Comparison of ENCODE assay signal across 1 cellular context in genomic region chr3:47802734-47803477, GRCh38.
TF ChIP-seq lines count a peak whose summit lies in the region.

A gene with protein sequence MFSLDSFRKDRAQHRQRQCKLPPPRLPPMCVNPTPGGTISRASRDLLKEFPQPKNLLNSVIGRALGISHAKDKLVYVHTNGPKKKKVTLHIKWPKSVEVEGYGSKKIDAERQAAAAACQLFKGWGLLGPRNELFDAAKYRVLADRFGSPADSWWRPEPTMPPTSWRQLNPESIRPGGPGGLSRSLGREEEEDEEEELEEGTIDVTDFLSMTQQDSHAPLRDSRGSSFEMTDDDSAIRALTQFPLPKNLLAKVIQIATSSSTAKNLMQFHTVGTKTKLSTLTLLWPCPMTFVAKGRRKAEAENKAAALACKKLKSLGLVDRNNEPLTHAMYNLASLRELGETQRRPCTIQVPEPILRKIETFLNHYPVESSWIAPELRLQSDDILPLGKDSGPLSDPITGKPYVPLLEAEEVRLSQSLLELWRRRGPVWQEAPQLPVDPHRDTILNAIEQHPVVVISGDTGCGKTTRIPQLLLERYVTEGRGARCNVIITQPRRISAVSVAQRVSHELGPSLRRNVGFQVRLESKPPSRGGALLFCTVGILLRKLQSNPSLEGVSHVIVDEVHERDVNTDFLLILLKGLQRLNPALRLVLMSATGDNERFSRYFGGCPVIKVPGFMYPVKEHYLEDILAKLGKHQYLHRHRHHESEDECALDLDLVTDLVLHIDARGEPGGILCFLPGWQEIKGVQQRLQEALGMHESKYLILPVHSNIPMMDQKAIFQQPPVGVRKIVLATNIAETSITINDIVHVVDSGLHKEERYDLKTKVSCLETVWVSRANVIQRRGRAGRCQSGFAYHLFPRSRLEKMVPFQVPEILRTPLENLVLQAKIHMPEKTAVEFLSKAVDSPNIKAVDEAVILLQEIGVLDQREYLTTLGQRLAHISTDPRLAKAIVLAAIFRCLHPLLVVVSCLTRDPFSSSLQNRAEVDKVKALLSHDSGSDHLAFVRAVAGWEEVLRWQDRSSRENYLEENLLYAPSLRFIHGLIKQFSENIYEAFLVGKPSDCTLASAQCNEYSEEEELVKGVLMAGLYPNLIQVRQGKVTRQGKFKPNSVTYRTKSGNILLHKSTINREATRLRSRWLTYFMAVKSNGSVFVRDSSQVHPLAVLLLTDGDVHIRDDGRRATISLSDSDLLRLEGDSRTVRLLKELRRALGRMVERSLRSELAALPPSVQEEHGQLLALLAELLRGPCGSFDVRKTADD (plus strand): TSS chr3:47803138. CDS start chr3:47810684, 7,546 bp downstream.

TF ChIP-seq in A549, 52 proteins besides CTCF, POLR2A, EP300 and RAD21 (continued from another document):
- TF ChIP-seq BCL3 (IDR thresholded peaks at IDR 0.05) (peak; percentile 53; the same call in 1 of the 3 replicates), TP53 (CRISPR knock-in tag; IDR thresholded peaks at IDR 0.05) (no peak)
TF ChIP-seq in A549: peak in this region for 4.
